ENCODE assay signal across 21 cellular contexts in the genomic region with DNA sequence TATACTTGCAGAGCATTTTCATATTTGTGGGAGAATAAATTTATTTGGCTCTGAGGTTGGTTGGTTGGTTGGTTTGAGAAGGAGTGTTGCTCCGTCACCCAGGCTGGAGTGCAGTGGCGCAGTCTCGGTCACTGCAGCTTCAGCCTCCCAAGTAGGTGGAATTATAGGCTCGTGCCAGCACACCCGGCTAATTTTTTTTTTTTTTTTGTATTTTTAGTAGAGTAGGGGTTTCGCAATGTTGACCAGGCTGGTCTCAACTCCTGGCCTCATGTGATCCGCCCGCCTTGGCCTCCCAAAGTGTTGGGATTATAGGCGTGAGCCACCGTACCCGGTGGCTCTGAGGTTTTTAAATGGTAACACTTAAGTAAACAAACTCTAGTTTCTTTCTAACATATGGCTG.
"Had no signal": no experiment of that assay in that cellular context is flagged by ENCODE, and none has a peak within 500 bp of the region (broad histone marks: within the 10 kb centered on the region; RNA-seq: fewer than 3 reads in every experiment).

No MANE protein-coding gene starts in this region.

- H3K4me1 Mint-ChIP-seq: natural killer cell had no signal

- H3K4me3 ChIP-seq: esophagus muscularis mucosa, gastroesophageal sphincter, mucosa of descending colon, pancreas, sigmoid colon, skin epidermis, stomach, thoracic aorta, uterus had no signal

- H3K27ac ChIP-seq: epithelial cell of prostate, gastroesophageal sphincter, pancreas, sigmoid colon, skin epidermis, stomach, thoracic aorta, uterus had no signal

- H3K27ac Mint-ChIP-seq: dendritic cell treated with granulocyte-macrophage colony-stimulating factor and Interleukin-4, amounts not matched to agents 40 ng/mL and 50 ng/mL, for 4 days; effector memory CD8-positive, alpha-beta T cell; natural killer cell had no signal

- ATAC-seq: effector memory CD8-positive, alpha-beta T cell; gastroesophageal sphincter; left ventricle myocardium superior; mucosa of descending colon; natural killer cell; pancreas had no signal

- H3K27me3 ChIP-seq: esophagus muscularis mucosa, gastroesophageal sphincter, pancreas, sigmoid colon, stomach, uterus had no signal

- DNase-seq: cerebellar nuclear complex; effector memory CD8-positive, alpha-beta T cell; foreskin fibroblast; glutamatergic neuron; left ventricle myocardium superior; mucosa of descending colon; natural killer cell; pancreas; sigmoid colon; stimulated activated CD4-positive, alpha-beta T cell treated with anti-CD3 and anti-CD28 coated beads, Interleukin-2, amount 100 ng/mL, for 24 hours; stimulated activated naive CD4-positive, alpha-beta T cell; stomach; substantia nigra; uterus had no signal

- H3K4me3 Mint-ChIP-seq: dendritic cell treated with granulocyte-macrophage colony-stimulating factor and Interleukin-4, amounts not matched to agents 40 ng/mL and 50 ng/mL, for 4 days; effector memory CD8-positive, alpha-beta T cell; natural killer cell; neural crest cell had no signal

- H3K9me3 ChIP-seq: esophagus muscularis mucosa, gastroesophageal sphincter, mucosa of descending colon, pancreas, sigmoid colon, stomach, thoracic aorta, uterus had no signal

- H3K4me1 ChIP-seq: uterus had no signal

- H3K36me3 Mint-ChIP-seq: natural killer cell had no signal

- H3K9me3 Mint-ChIP-seq: dendritic cell treated with granulocyte-macrophage colony-stimulating factor and Interleukin-4, amounts not matched to agents 40 ng/mL and 50 ng/mL, for 4 days; effector memory CD8-positive, alpha-beta T cell; natural killer cell had no signal

- H3K36me3 ChIP-seq: esophagus muscularis mucosa, gastroesophageal sphincter, pancreas, sigmoid colon, stomach, thoracic aorta, uterus had no signal
